8 cellular contexts compared by ENCODE assay signal in genomic region chr16:68244481-68244902, GRCh38. TPM values are rescaled to one million over a fixed set of nuclear protein-coding genes. Genes with fewer than 3 reads are reported as not detected.
DNase-seq lines count a peak whose midpoint lies in the region; ATAC-seq, FAIRE-seq and TF ChIP-seq lines count a peak whose summit lies in the region.

No MANE protein-coding gene starts in this region.

- intact Hi-C loops in mucosa of descending colon (cut with DNase I, micrococcal nuclease), result loop anchor here in 1 of 2 donors (5.0 kb wide), 1 partner anchor 83 kb away; no protein-coding TSS in a partner anchor

- no peaks in the 10 kb centered on the region for H3K9me3 ChIP-seq in A549
- H3K9me3 ChIP-seq in mucosa of descending colon, result no peaks in the 10 kb centered on the region

- FAIRE-seq in A549 (lab: Jason Lieb, UNC), result no peak

- no peak for TF ChIP-seq RAD21 in A549 (conservative IDR thresholded peaks at IDR 0.05 in 1 of 2, IDR thresholded peaks at IDR 0.05 in 1 of 2)

- peak overlapping the region; percentile 75 for H3K4me3 ChIP-seq in A549
- peak overlapping the region; percentile 97 for H3K4me3 ChIP-seq in brain microvascular endothelial cell (ENCODE audit: low read depth, low read length)
- H3K4me3 ChIP-seq in mucosa of descending colon, result peak overlapping the region; percentile 64

- DNase-seq in A549 (ENCODE audit: low read depth in 1 of 2, low spot score in 1 of 2) (no peak), brain microvascular endothelial cell (no peak), mucosa of descending colon (peak in 2 of 3 donors; percentile 52 to 58), GM03348 (ENCODE audit: low spot score) (no peak), CD1c-positive myeloid dendritic cell (ENCODE audit: extremely low spot score) (no peak), NCI-H1436 treated with DMSO at 0.1 percent for 48 hours (lab: John Stamatoyannopoulos, UW) (no peak), NCI-H345 treated with DMSO at 0.1 percent for 48 hours (lab: John Stamatoyannopoulos, UW; ENCODE audit: unreplicated experiment) (no peak)

- H3K4me1 ChIP-seq in A549, result peaks cover 12% of the 10 kb centered on the region; the same call in 2 of the 3 replicates
- peaks cover 26% of the 10 kb centered on the region for H3K4me1 ChIP-seq in mucosa of descending colon (ENCODE audit: low read depth)

- 65% methylated on average over 18 of the region's 20 CpGs for WGBS in A549 (ENCODE audit: missing lambda C conversion rate)

- TF ChIP-seq POLR2A in A549 (IDR thresholded peaks at IDR 0.05; ENCODE audit: low read length), result no peak

- in situ Hi-C loops in brain microvascular endothelial cell (cut with HindIII; ENCODE audit: low pct_ligation_motif_present, low sequenced_read_pairs), result no loop called here

- H3K27ac ChIP-seq in A549 (peak overlapping the region; percentile 69 to 84), brain microvascular endothelial cell (no peak overlapping the region)

- CTCF ChIA-PET in A549 (lab: Yijun Ruan, JAX), result interaction anchor here (1.5 to 7.8 kb wide), 6 partner anchors 9 to 82 kb away, joined by 5 to 95 read pairs (median 22); partner anchors contain the start of gene SLC7A6

- no peak for TF ChIP-seq EP300 in A549 (IDR thresholded peaks at IDR 0.05)

- POLR2A ChIA-PET in A549 (lab: Yijun Ruan, JAX), result interaction anchor here (1.2 kb wide), 1 partner anchor 20 kb away, joined by 4 read pairs; the partner anchor contains the start of gene SLC7A6

- no peaks in the 10 kb centered on the region for H3K27me3 ChIP-seq in brain microvascular endothelial cell (replicated peaks)

- peak overlapping the region; percentile 98 for H3K4me2 ChIP-seq in A549

- TF ChIP-seq CTCF in A549 (IDR thresholded peaks at IDR 0.05), result no peak
- TF ChIP-seq CTCF in brain microvascular endothelial cell (IDR thresholded peaks at IDR 0.05; ENCODE audit: low read depth, low read length, missing control alignments), result no peak
- no peak for TF ChIP-seq CTCF in mucosa of descending colon (IDR thresholded peaks at IDR 0.05)

- H3K36me3 ChIP-seq in brain microvascular endothelial cell (replicated peaks) (no peaks in the 10 kb centered on the region), mucosa of descending colon (ENCODE audit: low read depth) (no peaks in the 10 kb centered on the region)

- ATAC-seq in A549 (no peak), HG02759 (IDR thresholded peaks at IDR 0.05; ENCODE audit: unreplicated experiment) (peak; percentile 3), mucosa of descending colon (peak; percentile 2)

TF ChIP-seq in A549, 52 proteins besides CTCF, POLR2A, EP300 and RAD21:
- TF ChIP-seq RNF2 (IDR thresholded peaks at IDR 0.05; ENCODE audit: borderline replicate concordance, low read depth), result no peak
- TF ChIP-seq KDM5A (IDR thresholded peaks at IDR 0.05), result no peak
- TF ChIP-seq RFX5 (IDR thresholded peaks at IDR 0.05), result no peak

RNA-seq across cellular contexts. Expression of gene PLA2G15, which starts 0.7 kb away (rescaled TPM):
- polyA plus RNA-seq in A549 (2011; rRNA removed), result 4.8 and 5.7 TPM in 2 replicates
- polyA plus RNA-seq in A549 (2012; cell fraction: cytosol; rRNA removed), result 6.9 and 8.6 TPM in 2 replicates
- polyA plus RNA-seq in A549 (2012; cell fraction: nucleus; rRNA removed), result 17.3 and 18.5 TPM in 2 replicates
- polyA plus RNA-seq in A549 (2017; fragmentation: RNase III; extraction: RNeasy Plus Mini Kit Qiagen cat#74134 plus additional on column Dnase treatment), result 7.5 to 8.7 TPM (median 7.7 TPM) in 3 replicates
- 4.3 and 5.6 TPM in 2 replicates for polyA minus RNA-seq in A549 (2011; rRNA and poly(A)+ RNA removed)
- 10 to 100 TPM; 13.2 to 14.2 (median 13.5) TPM for total RNA-seq in mucosa of descending colon

RNA-seq across cellular contexts. Expression of gene ESRP2, which starts 8.6 kb away (rescaled TPM):
- polyA plus RNA-seq in A549 (2011; rRNA removed) (0.04 and 0.08 TPM in 2 replicates), A549 (2017; fragmentation: RNase III; extraction: RNeasy Plus Mini Kit Qiagen cat#74134 plus additional on column Dnase treatment) (0.07 to 0.10 TPM (median 0.09 TPM) in 3 replicates)
- polyA plus RNA-seq in A549 (2012; cell fraction: cytosol; rRNA removed), result 0.05 and 0.08 TPM in 2 replicates
- 0.26 and 0.32 TPM in 2 replicates for polyA plus RNA-seq in A549 (2012; cell fraction: nucleus; rRNA removed)
- polyA minus RNA-seq in A549 (2011; rRNA and poly(A)+ RNA removed), result 0.19 and 0.33 TPM in 2 replicates
- total RNA-seq in mucosa of descending colon, result 100 to 1,000 TPM in 1 of 3 donors, 10 to 100 TPM in 2; 46.6 to 125 (median 94.5) TPM

RNA-seq across cellular contexts. Expression of gene SLC7A6, which starts 19.8 kb away (rescaled TPM):
- polyA plus RNA-seq in A549 (2011; rRNA removed), result 32.9 and 45.3 TPM in 2 replicates
- polyA plus RNA-seq in A549 (2012; cell fraction: cytosol; rRNA removed), result 20.8 and 31.4 TPM in 2 replicates
- polyA plus RNA-seq in A549 (2012; cell fraction: nucleus; rRNA removed), result 81.4 and 119 TPM in 2 replicates
- 29.1 to 35.9 TPM (median 31.1 TPM) in 3 replicates for polyA plus RNA-seq in A549 (2017; fragmentation: RNase III; extraction: RNeasy Plus Mini Kit Qiagen cat#74134 plus additional on column Dnase treatment)
- polyA minus RNA-seq in A549 (2011; rRNA and poly(A)+ RNA removed), result 72.8 and 105 TPM in 2 replicates
- 10 to 100 TPM; 35.0 to 41.4 (median 37.2) TPM for total RNA-seq in mucosa of descending colon

Comparison
In these comparisons a context has a peak if more than half of its experiments do, and no peak if none do; other contexts are left out.
1. ATAC-seq: peak in HG02759 (single experiment) and mucosa of descending colon (single experiment); none in A549 (0 of 2).
2. DNase-seq: peak in mucosa of descending colon (2 of 3); none in A549 (0 of 2), brain microvascular endothelial cell (single experiment), GM03348 (single experiment), CD1c-positive myeloid dendritic cell (single experiment), NCI-H1436 treated with DMSO at 0.1 percent for 48 hours (single experiment) and NCI-H345 treated with DMSO at 0.1 percent for 48 hours (single experiment).
3. Peak in every context shown above with its lines, with median percentiles within 50 percentile points of each other: H3K4me3 ChIP-seq.